In genomic region chr6:31394381-31394780, GRCh38 we compare ENCODE assay signal across 26 cellular contexts.
"Had no signal": no experiment of that assay in that cellular context is flagged by ENCODE, and none has a peak within 500 bp of the region (broad histone marks: within the 10 kb centered on the region; RNA-seq: fewer than 3 reads in every experiment).

No MANE protein-coding gene starts in this region.

- H3K9me3 Mint-ChIP-seq: mesothelial cell of epicardium; naive thymus-derived CD8-positive, alpha-beta T cell; nephron; neural crest cell; stimulated activated effector memory CD8-positive, alpha-beta T cell treated with anti-CD3 and anti-CD28 coated beads, Interleukin-12 subunit alpha, Interleukin-12 subunit beta, amount 100 ng/mL, for 72 hours; stimulated activated naive CD8-positive, alpha-beta T cell treated with anti-CD3 and anti-CD28 coated beads, Interleukin-15, amount 100 ng/mL, for 72 hours had no signal

- H3K27me3 Mint-ChIP-seq: naive thymus-derived CD8-positive, alpha-beta T cell; stimulated activated naive CD8-positive, alpha-beta T cell treated with anti-CD3 and anti-CD28 coated beads, Interleukin-15, amount 100 ng/mL, for 72 hours had no signal

- DNase-seq: heart left ventricle; kidney glomerular epithelial cell; left cardiac atrium; left lung; mesendoderm; naive thymus-derived CD8-positive, alpha-beta T cell; nucleus accumbens; pancreas; retina; right cardiac atrium; spleen; stimulated activated CD4-positive, alpha-beta T cell treated with anti-CD3 and anti-CD28 coated beads, Interleukin-4, amount 100 ng/mL, for 24 hours; stimulated activated naive CD4-positive, alpha-beta T cell treated with Interleukin-2 at 50 U/mL for 16 hours; stimulated activated naive CD8-positive, alpha-beta T cell treated with anti-CD3 and anti-CD28 coated beads, Interleukin-15, amount 100 ng/mL, for 72 hours; substantia nigra; upper lobe of left lung had no signal

- H3K9me3 ChIP-seq: heart left ventricle, left lung, pancreas, prostate gland, spleen, tibial nerve, upper lobe of left lung, vagina had no signal

- H3K36me3 ChIP-seq: pancreas, prostate gland had no signal

- H3K4me3 Mint-ChIP-seq: mesothelial cell of epicardium; naive thymus-derived CD8-positive, alpha-beta T cell; nephron; stimulated activated effector memory CD8-positive, alpha-beta T cell treated with anti-CD3 and anti-CD28 coated beads, Interleukin-12 subunit alpha, Interleukin-12 subunit beta, amount 100 ng/mL, for 72 hours; stimulated activated naive CD8-positive, alpha-beta T cell treated with anti-CD3 and anti-CD28 coated beads, Interleukin-15, amount 100 ng/mL, for 72 hours had no signal

- H3K27ac Mint-ChIP-seq: mesothelial cell of epicardium, nephron had no signal

- H3K4me1 ChIP-seq: prostate gland had no signal

- H3K27me3 ChIP-seq: heart left ventricle, left lung, pancreas, spleen, tibial nerve, upper lobe of left lung, vagina had no signal

- H3K4me3 ChIP-seq: heart left ventricle, left lung, lung, pancreas, prostate gland, skin epidermis, spleen, tibial nerve, upper lobe of left lung, vagina had no signal

- ATAC-seq: heart left ventricle; left cardiac atrium; left lung; naive thymus-derived CD8-positive, alpha-beta T cell; pancreas; right cardiac atrium; sciatic nerve; stimulated activated effector memory CD8-positive, alpha-beta T cell treated with anti-CD3 and anti-CD28 coated beads, Interleukin-12 subunit alpha, Interleukin-12 subunit beta, amount 100 ng/mL, for 72 hours; stimulated activated naive CD8-positive, alpha-beta T cell treated with anti-CD3 and anti-CD28 coated beads, Interleukin-15, amount 100 ng/mL, for 72 hours had no signal

- H3K27ac ChIP-seq: heart left ventricle, left lung, pancreas, prostate gland, skin epidermis, spleen, tibial nerve, upper lobe of left lung, vagina had no signal
